ENCODE assay signal across 30 cellular contexts in the genomic region with DNA sequence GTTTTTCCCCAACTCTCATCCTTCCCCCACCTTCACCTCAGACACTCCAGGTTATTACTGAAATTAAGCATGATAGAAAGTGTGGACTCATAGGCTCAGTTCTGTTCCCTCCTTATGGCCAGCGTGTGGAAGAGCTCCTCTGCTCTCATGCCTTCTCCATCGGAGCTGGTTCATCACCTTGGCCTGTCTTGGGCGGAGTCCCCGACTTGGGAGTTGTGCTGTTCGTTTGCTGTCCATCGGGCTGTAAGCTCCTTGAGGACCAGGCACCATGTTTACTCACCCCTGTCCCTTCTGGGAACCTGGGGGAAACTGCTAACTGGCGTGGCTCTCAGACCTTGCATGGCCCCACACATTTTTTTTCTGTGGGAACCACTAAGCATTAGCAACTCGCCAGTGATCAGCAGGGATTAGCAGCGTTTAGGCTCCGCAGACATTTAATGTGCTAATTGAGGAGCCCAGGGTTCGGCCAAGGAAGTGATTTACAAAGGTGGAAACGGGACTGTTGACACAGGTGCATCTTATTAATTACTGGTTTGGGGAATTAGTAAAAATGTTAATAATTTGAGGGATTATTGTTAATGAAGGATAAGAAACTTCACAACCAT. TPM values are rescaled to one million over a fixed set of nuclear protein-coding genes. Genes with fewer than 3 reads are reported as not detected.
"Had no signal": no experiment of that assay in that cellular context is flagged by ENCODE, and none has a peak within 500 bp of the region (broad histone marks: within the 10 kb centered on the region; RNA-seq: fewer than 3 reads in every experiment).

No MANE protein-coding gene starts in this region.

- H3K27ac ChIP-seq: adrenal gland, brain microvascular endothelial cell, RWPE1 had no signal

- H3K9me3 ChIP-seq: adrenal gland had no signal

- DNase-seq: activated CD4-positive, alpha-beta memory T cell treated with anti-CD3 and anti-CD28 coated beads for 36 hours; activated CD4-positive, alpha-beta T cell treated with anti-CD3 and anti-CD28 coated beads for 4 hours; activated CD4-positive, alpha-beta T cell treated with anti-CD3 and anti-CD28 coated beads, Interleukin-2, amount 50 U/mL, for 1 hour; activated CD8-positive, alpha-beta memory T cell treated with anti-CD3 and anti-CD28 coated beads, Interleukin-2, amount 50 U/mL, for 4 hours; activated gamma-delta T cell treated with Interleukin-2 at 50 U/mL for 16 hours; activated naive CD4-positive, alpha-beta T cell treated with anti-CD3 and anti-CD28 coated beads for 36 hours; activated T-cell treated with anti-CD3 and anti-CD28 coated beads for 4 hours; activated T-cell treated with anti-CD3 and anti-CD28 coated beads, Interleukin-2, amount 50 U/mL, for 4 hours; adrenal gland; brain microvascular endothelial cell; central memory CD4-positive, alpha-beta T cell; Karpas-422; KBM-7; NCI-H1105; NCI-H1417 treated with DMSO at 0.1 percent for 48 hours; NCI-H187 treated with DMSO at 0.1 percent for 48 hours; NCI-H2081; NCI-H2171 treated with DMSO at 0.1 percent for 48 hours; NCI-H2227 treated with DMSO at 0.1 percent for 48 hours; NCI-H446; NCI-H510A treated with DMSO at 0.1 percent for 48 hours; NCI-H526 treated with DMSO at 0.1 percent for 48 hours; NCI-H774; PC-3; T1000 had no signal

- FAIRE-seq: RCC 7860 had no signal

- ATAC-seq: activated CD4-positive, CD25-positive, alpha-beta regulatory T cell treated with anti-CD3 and anti-CD28 coated beads, Interleukin-2, amount 50 U/mL, for 24 hours; activated naive CD4-positive, alpha-beta T cell treated with anti-CD3 and anti-CD28 coated beads, Interleukin-2, amount 50 U/mL, for 72 hours; activated T-cell treated with anti-CD3 and anti-CD28 coated beads, Interleukin-2, amount 50 U/mL, for 4 hours; PC-3; Right ventricle myocardium inferior had no signal

- H3K27me3 ChIP-seq: adrenal gland, brain microvascular endothelial cell had no signal

- H3K4me3 ChIP-seq: adrenal gland had no signal

- H3K36me3 ChIP-seq: adrenal gland, brain microvascular endothelial cell had no signal

RNA-seq across cellular contexts. Expression of a gene that starts 18.5 kb away (rescaled TPM):
- total RNA-seq: PC-3 had no signal
